Comparison of ENCODE assay signal across 20 cellular contexts in genomic region chr7:48101352-48101751, GRCh38.
"Had no signal": no experiment of that assay in that cellular context is flagged by ENCODE, and none has a peak within 500 bp of the region (broad histone marks: within the 10 kb centered on the region; RNA-seq: fewer than 3 reads in every experiment).

No MANE protein-coding gene starts in this region.

- H3K36me3 ChIP-seq: cardiac muscle cell had no signal

- ATAC-seq: T-cell had no signal

- H3K9me3 Mint-ChIP-seq: activated B cell treated with CpG ODN at 0.5 μM for 24 hours; activated naive CD4-positive, alpha-beta T cell treated with anti-CD3 and anti-CD28 coated beads, Interleukin-2, amount 50 U/mL, for 24 hours; activated T-helper 1 cell treated with anti-CD3 and anti-CD28 coated beads, Interleukin-12 subunit alpha, Interleukin-12 subunit beta, Interleukin-2, Interleukin-4 antibody, amounts not matched to agents 30 ng/mL and 10 ng/mL and 1 ng/mL, durations not matched to agents 14 hours and 24 hours and 36 hours; T-cell had no signal

- H3K27ac Mint-ChIP-seq: activated B cell treated with CpG ODN at 0.5 μM for 24 hours had no signal

- H3K9ac ChIP-seq: KMS-11 had no signal

- H3K4me3 Mint-ChIP-seq: activated B cell treated with CpG ODN at 0.5 μM for 24 hours; activated naive CD4-positive, alpha-beta T cell treated with anti-CD3 and anti-CD28 coated beads, Interleukin-2, amount 50 U/mL, for 24 hours; activated T-helper 1 cell treated with anti-CD3 and anti-CD28 coated beads, Interleukin-12 subunit alpha, Interleukin-12 subunit beta, Interleukin-2, Interleukin-4 antibody, amounts not matched to agents 30 ng/mL and 10 ng/mL and 1 ng/mL, durations not matched to agents 14 hours and 24 hours and 36 hours; T-cell had no signal

- H3K4me3 ChIP-seq: cardiac muscle cell, SK-N-MC had no signal

- H3K27me3 ChIP-seq: brain microvascular endothelial cell, cardiac muscle cell had no signal

- H3K27me3 Mint-ChIP-seq: activated B cell treated with CpG ODN at 0.5 μM for 24 hours; activated naive CD4-positive, alpha-beta T cell treated with anti-CD3 and anti-CD28 coated beads, Interleukin-2, amount 50 U/mL, for 24 hours; T-cell had no signal

- H3K27ac ChIP-seq: brain microvascular endothelial cell, cardiac muscle cell, KMS-11, SK-N-MC had no signal

- H3K4me2 ChIP-seq: KMS-11 had no signal

- DNase-seq: activated B cell treated with CpG ODN at 0.5 μM for 24 hours; activated CD4-positive, alpha-beta T cell treated with anti-CD3 and anti-CD28 coated beads, Interleukin-2, amount 50 U/mL, for 4 hours; activated CD8-positive, alpha-beta memory T cell treated with anti-CD3 and anti-CD28 coated beads, Interleukin-2, amount 50 U/mL, for 4 hours; activated effector memory CD4-positive, alpha-beta T cell treated with Interleukin-2 at 50 U/mL for 16 hours; activated naive CD4-positive, alpha-beta T cell; brain microvascular endothelial cell; MV-4-11; NCI-H1417 treated with DMSO at 0.1 percent for 48 hours; NCI-H1694; NCI-H2029; NCI-H2107; NCI-H2171 treated with DMSO at 0.1 percent for 48 hours; NCI-H226; T1000 had no signal
